27 cellular contexts compared by ENCODE assay signal in genomic region chr9:135326633-135327152, GRCh38.
DNase-seq lines count a peak whose midpoint lies in the region; ATAC-seq and TF ChIP-seq lines count a peak whose summit lies in the region.
"Had no signal": no experiment of that assay in that cellular context is flagged by ENCODE, and none has a peak within 500 bp of the region (broad histone marks: within the 10 kb centered on the region; RNA-seq: fewer than 3 reads in every experiment).

No MANE protein-coding gene starts in this region.

- no peaks in the 10 kb centered on the region for H3K36me3 ChIP-seq in H7 (replicated peaks; ENCODE audit: control insufficient read depth, insufficient read depth, low read length)
- no peaks in the 10 kb centered on the region for H3K36me3 ChIP-seq in osteoblast (ENCODE audit: insufficient read depth, low read length)
- H3K36me3 ChIP-seq: MG63, Peyer's patch had no signal

- no peaks in the 10 kb centered on the region for H3K4me1 Mint-ChIP-seq in activated T-cell treated with anti-CD3 and anti-CD28 coated beads, Interleukin-2, amount 50 U/mL, for 24 hours (ENCODE audit: low read depth)
- H3K4me1 Mint-ChIP-seq in activated T-cell treated with anti-CD3 and anti-CD28 coated beads, Interleukin-2, amount 50 U/mL, for 72 hours (ENCODE audit: low read depth): no peaks in the 10 kb centered on the region
- H3K4me1 Mint-ChIP-seq: CD4-positive, alpha-beta memory T cell had no signal

- no peaks in the 10 kb centered on the region for H3K36me3 Mint-ChIP-seq in activated T-cell treated with anti-CD3 and anti-CD28 coated beads, Interleukin-2, amount 50 U/mL, for 24 hours (ENCODE audit: low read depth)
- no peaks in the 10 kb centered on the region for H3K36me3 Mint-ChIP-seq in activated T-cell treated with anti-CD3 and anti-CD28 coated beads, Interleukin-2, amount 50 U/mL, for 72 hours (ENCODE audit: insufficient read depth in 2 of 2)
- H3K36me3 Mint-ChIP-seq: CD4-positive, alpha-beta memory T cell had no signal

- H2AFZ ChIP-seq in osteoblast (ENCODE audit: low read length): no peak overlapping the region

- H3K4me3 Mint-ChIP-seq in activated T-cell treated with anti-CD3 and anti-CD28 coated beads, Interleukin-2, amount 50 U/mL, for 24 hours: no peak overlapping the region
- no peak overlapping the region for H3K4me3 Mint-ChIP-seq in activated T-cell treated with anti-CD3 and anti-CD28 coated beads, Interleukin-2, amount 50 U/mL, for 72 hours
- H3K4me3 Mint-ChIP-seq: CD4-positive, alpha-beta memory T cell had no signal

- H3K4me3 ChIP-seq in H7 (ENCODE audit: insufficient read depth, low read depth, low read length) (no peak overlapping the region), osteoblast (ENCODE audit: insufficient read depth, low read length) (no peak overlapping the region)
- H3K4me3 ChIP-seq: MG63, Peyer's patch, SK-N-MC had no signal

- peaks cover 17% of the 10 kb centered on the region for H3K27me3 Mint-ChIP-seq in activated T-cell treated with anti-CD3 and anti-CD28 coated beads, Interleukin-2, amount 50 U/mL, for 24 hours
- H3K27me3 Mint-ChIP-seq in activated T-cell treated with anti-CD3 and anti-CD28 coated beads, Interleukin-2, amount 50 U/mL, for 72 hours (ENCODE audit: low read depth): no peaks in the 10 kb centered on the region

- no peak overlapping the region for H3K27ac ChIP-seq in osteoblast (ENCODE audit: low read depth, low read length)
- H3K27ac ChIP-seq: Peyer's patch, SK-N-MC had no signal

- DNase-seq in activated T-cell treated with anti-CD3 and anti-CD28 coated beads, Interleukin-2, amount 50 U/mL, for 24 hours: peak; percentile 16
- no peak for DNase-seq in activated T-cell treated with anti-CD3 and anti-CD28 coated beads, Interleukin-2, amount 50 U/mL, for 72 hours
- peak; percentile 23 for DNase-seq in H7
- peak; percentile 81 for DNase-seq in osteoblast (ENCODE audit: insufficient read length, low spot score, missing footprints)
- DNase-seq in NCI-H2196 treated with DMSO at 0.1 percent for 48 hours (lab: John Stamatoyannopoulos, UW; ENCODE audit: unreplicated experiment): no peak
- DNase-seq in NCI-H2081 treated with DMSO at 0.1 percent for 48 hours (lab: John Stamatoyannopoulos, UW): no peak
- DNase-seq: C1 segment of cervical spinal cord; CD4-positive, alpha-beta memory T cell; COR-L47; DMS 273 treated with DMSO at 0.1 percent for 48 hours; DMS79; GF-D8; GOT3; IMR-90; KG1; MG63; NCI-H1105 treated with DMSO at 0.1 percent for 48 hours; NCI-H2029; NCI-H2227 treated with DMSO at 0.1 percent for 48 hours; NCI-H510A; NCI-H69; OCI-M1; SIG-M5 had no signal

- H4K20me1 ChIP-seq in osteoblast (ENCODE audit: insufficient read depth, low read length): no peaks in the 10 kb centered on the region

- ATAC-seq in activated T-cell treated with anti-CD3 and anti-CD28 coated beads, Interleukin-2, amount 50 U/mL, for 72 hours (replicated peaks in 1 of 2): no peak
- ATAC-seq in GM19463 (IDR thresholded peaks at IDR 0.05; ENCODE audit: unreplicated experiment): no peak
- ATAC-seq: HCT116 had no signal

- no peaks in the 10 kb centered on the region for H3K9me3 Mint-ChIP-seq in activated T-cell treated with anti-CD3 and anti-CD28 coated beads, Interleukin-2, amount 50 U/mL, for 24 hours
- no peaks in the 10 kb centered on the region for H3K9me3 Mint-ChIP-seq in activated T-cell treated with anti-CD3 and anti-CD28 coated beads, Interleukin-2, amount 50 U/mL, for 72 hours
- H3K9me3 Mint-ChIP-seq: CD4-positive, alpha-beta memory T cell had no signal

- no peaks in the 10 kb centered on the region for H3K79me2 ChIP-seq in osteoblast (ENCODE audit: insufficient read depth, low read length)

- H3K9me3 ChIP-seq in osteoblast (ENCODE audit: low read depth, low read length): no peaks in the 10 kb centered on the region

- no peaks in the 10 kb centered on the region for H3K4me1 ChIP-seq in osteoblast (ENCODE audit: insufficient read depth, low read length)
- H3K4me1 ChIP-seq: Peyer's patch had no signal

- H3K27me3 ChIP-seq in H7 (ENCODE audit: control insufficient read depth, insufficient read depth, low read length): no peaks in the 10 kb centered on the region
- no peaks in the 10 kb centered on the region for H3K27me3 ChIP-seq in osteoblast (ENCODE audit: insufficient read depth, low read length)
- H3K27me3 ChIP-seq: MG63, Peyer's patch had no signal

- H3K4me2 ChIP-seq in osteoblast (ENCODE audit: insufficient read depth, low read length): no peak overlapping the region

- no peak for TF ChIP-seq CTCF in osteoblast (IDR thresholded peaks at IDR 0.05; ENCODE audit: extremely low read depth, low read depth, low read length)

- H3K27ac Mint-ChIP-seq in activated T-cell treated with anti-CD3 and anti-CD28 coated beads, Interleukin-2, amount 50 U/mL, for 24 hours: no peak overlapping the region
- no peak overlapping the region for H3K27ac Mint-ChIP-seq in activated T-cell treated with anti-CD3 and anti-CD28 coated beads, Interleukin-2, amount 50 U/mL, for 72 hours
- H3K27ac Mint-ChIP-seq: CD4-positive, alpha-beta memory T cell had no signal

Comparison
In these comparisons a context has a peak if more than half of its experiments do, and no peak if none do; other contexts are left out.
1. DNase-seq: peak in activated T-cell treated with anti-CD3 and anti-CD28 coated beads, Interleukin-2, amount 50 U/mL, for 24 hours (single experiment), H7 (single experiment) and osteoblast (single experiment); none in activated T-cell treated with anti-CD3 and anti-CD28 coated beads, Interleukin-2, amount 50 U/mL, for 72 hours (0 of 2), NCI-H2196 treated with DMSO at 0.1 percent for 48 hours (single experiment) and NCI-H2081 treated with DMSO at 0.1 percent for 48 hours (single experiment).